ENCODE assay signal across 14 cellular contexts in the genomic region with DNA sequence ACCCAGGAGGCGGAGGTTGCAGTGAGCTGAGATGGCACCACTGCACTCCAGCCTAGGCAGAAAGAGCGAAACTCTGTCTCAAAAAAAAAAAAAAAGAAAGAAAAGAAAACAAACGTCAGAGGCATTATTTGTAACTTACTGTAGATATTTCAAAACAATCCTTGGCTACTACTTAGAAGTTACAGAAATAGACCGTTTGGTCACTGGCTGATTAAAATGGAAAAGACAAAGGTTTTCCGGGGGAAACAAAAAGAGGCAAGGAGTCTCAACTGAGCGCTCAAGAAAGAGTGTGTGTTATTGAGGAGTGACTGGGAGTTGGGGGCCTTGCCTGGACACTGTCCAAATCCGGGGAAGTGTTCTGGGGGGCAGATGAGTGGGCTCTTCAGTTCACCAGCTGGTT. TPM values are rescaled to one million over a fixed set of nuclear protein-coding genes. Genes with fewer than 3 reads are reported as not detected.
DNase-seq lines count a peak whose midpoint lies in the region; ATAC-seq and TF ChIP-seq lines count a peak whose summit lies in the region.
"Had no signal": no experiment of that assay in that cellular context is flagged by ENCODE, and none has a peak within 500 bp of the region (broad histone marks: within the 10 kb centered on the region; RNA-seq: fewer than 3 reads in every experiment).

No MANE protein-coding gene starts in this region.

- peak overlapping the region; percentile 65 to 68 for H3K27ac ChIP-seq in esophagus (ENCODE audit: low read depth in 2 of 2, low read length in 1 of 2)
- no peak overlapping the region for H3K27ac ChIP-seq in neural progenitor cell
- H3K27ac ChIP-seq in vagina, result peak overlapping the region; percentile 73

- H3K27ac Mint-ChIP-seq in activated naive CD8-positive, alpha-beta T cell treated with anti-CD3 and anti-CD28 coated beads, Interleukin-2, amount 10 ng/mL, durations not matched to agents 7 days and 5 days, result peak overlapping the region; percentile 26
- H3K27ac Mint-ChIP-seq in activated naive CD8-positive, alpha-beta T cell treated with anti-CD3 and anti-CD28 coated beads, Interleukin-2, amount 50 U/mL, for 24 hours, result no peak overlapping the region
- H3K27ac Mint-ChIP-seq in neural progenitor cell, result no peak overlapping the region

- no peak overlapping the region for H3K4me3 Mint-ChIP-seq in activated naive CD8-positive, alpha-beta T cell treated with anti-CD3 and anti-CD28 coated beads, Interleukin-2, amount 10 ng/mL, durations not matched to agents 7 days and 5 days
- no peak overlapping the region for H3K4me3 Mint-ChIP-seq in activated naive CD8-positive, alpha-beta T cell treated with anti-CD3 and anti-CD28 coated beads, Interleukin-2, amount 50 U/mL, for 24 hours
- no peak overlapping the region for H3K4me3 Mint-ChIP-seq in neural progenitor cell
- H3K4me3 Mint-ChIP-seq: central memory CD8-positive, alpha-beta T cell had no signal

- intact Hi-C loops in vagina (cut with DNase I) (no loop called here), lower leg skin (cut with DNase I; ENCODE audit: low total_unique reads) (no loop called here)

- TF ChIP-seq POLR2A in vagina (IDR thresholded peaks at IDR 0.05) (no peak), lower leg skin (IDR thresholded peaks at IDR 0.05) (no peak)

- no peak for DNase-seq in activated naive CD8-positive, alpha-beta T cell treated with anti-CD3 and anti-CD28 coated beads, Interleukin-2, amount 10 ng/mL, durations not matched to agents 7 days and 5 days
- DNase-seq in activated naive CD8-positive, alpha-beta T cell treated with anti-CD3 and anti-CD28 coated beads, Interleukin-2, amount 50 U/mL, for 24 hours, result no peak
- no peak for DNase-seq in neural progenitor cell (ENCODE audit: low spot score)
- DNase-seq in vagina (ENCODE audit: extremely low spot score in 2 of 2), result no peak
- no peak for DNase-seq in lower leg skin (ENCODE audit: low spot score in 2 of 2)
- no peak for DNase-seq in islet precursor cell
- DNase-seq: NCI-H1694; stimulated activated CD4-positive, alpha-beta T cell treated with anti-CD3 and anti-CD28 coated beads, Interleukin-4, amount 100 ng/mL, for 1 hour; T1000 had no signal

- H3K36me3 ChIP-seq in esophagus (ENCODE audit: control insufficient read depth in 2 of 2, insufficient read depth in 2 of 2, low read length in 1 of 2) (no peaks in the 10 kb centered on the region), neural progenitor cell (no peaks in the 10 kb centered on the region), vagina (no peaks in the 10 kb centered on the region)

- no peak overlapping the region for H3K9ac ChIP-seq in neural progenitor cell

- H3F3A ChIP-seq in neural progenitor cell (ENCODE audit: low read depth), result peaks cover 6% of the 10 kb centered on the region

- no peaks in the 10 kb centered on the region for H3K79me2 ChIP-seq in neural progenitor cell (ENCODE audit: low read depth)

- peaks cover 2 to 16% of the 10 kb centered on the region in 2 donors for H3K4me1 ChIP-seq in esophagus (ENCODE audit: control insufficient read depth in 2 of 2, insufficient read depth in 2 of 2, low read length in 1 of 2)
- H3K4me1 ChIP-seq in neural progenitor cell, result peaks cover 5% of the 10 kb centered on the region
- H3K4me1 ChIP-seq in vagina, result peaks cover 38% of the 10 kb centered on the region

- H3K27me3 ChIP-seq in esophagus (ENCODE audit: control insufficient read depth in 1 of 2, insufficient read depth in 2 of 2, low read length in 2 of 2) (no peaks in the 10 kb centered on the region), neural progenitor cell (no peaks in the 10 kb centered on the region), vagina (no peaks in the 10 kb centered on the region)

- peaks cover 11% of the 10 kb centered on the region for H3K4me1 Mint-ChIP-seq in activated naive CD8-positive, alpha-beta T cell treated with anti-CD3 and anti-CD28 coated beads, Interleukin-2, amount 10 ng/mL, durations not matched to agents 7 days and 5 days
- peaks cover 26% of the 10 kb centered on the region for H3K4me1 Mint-ChIP-seq in activated naive CD8-positive, alpha-beta T cell treated with anti-CD3 and anti-CD28 coated beads, Interleukin-2, amount 50 U/mL, for 24 hours
- H3K4me1 Mint-ChIP-seq in neural progenitor cell, result peaks cover 24% of the 10 kb centered on the region

- H3K9me3 Mint-ChIP-seq in activated naive CD8-positive, alpha-beta T cell treated with anti-CD3 and anti-CD28 coated beads, Interleukin-2, amount 10 ng/mL, durations not matched to agents 7 days and 5 days, result no peaks in the 10 kb centered on the region
- no peaks in the 10 kb centered on the region for H3K9me3 Mint-ChIP-seq in activated naive CD8-positive, alpha-beta T cell treated with anti-CD3 and anti-CD28 coated beads, Interleukin-2, amount 50 U/mL, for 24 hours
- H3K9me3 Mint-ChIP-seq in neural progenitor cell, result no peaks in the 10 kb centered on the region
- H3K9me3 Mint-ChIP-seq: central memory CD8-positive, alpha-beta T cell had no signal

- WGBS in esophagus, 2 donors, result 51 to 64% methylated on average over 7 of the region's 7 CpGs
- 29 to 38% methylated on average over 7 of the region's 7 CpGs for WGBS in lower leg skin, 2 donors

- POLR2A ChIA-PET in activated naive CD8-positive, alpha-beta T cell treated with anti-CD3 and anti-CD28 coated beads, Interleukin-2, amount 10 ng/mL, durations not matched to agents 7 days and 5 days (lab: Charles Lee), result interaction anchor here (1.1 kb wide), 1 partner anchor 27 kb away, joined by 3 read pairs; no protein-coding TSS in a partner anchor

- ATAC-seq in activated naive CD8-positive, alpha-beta T cell treated with anti-CD3 and anti-CD28 coated beads, Interleukin-2, amount 10 ng/mL, durations not matched to agents 7 days and 5 days (ENCODE audit: low read depth), result no peak
- no peak for ATAC-seq in activated naive CD8-positive, alpha-beta T cell treated with anti-CD3 and anti-CD28 coated beads, Interleukin-2, amount 50 U/mL, for 24 hours
- no peak for ATAC-seq in SK-N-SH treated with all-trans-retinoic acid at 6 μM for 48 hours

- no peaks in the 10 kb centered on the region for H4K20me1 ChIP-seq in neural progenitor cell (ENCODE audit: low read depth)

- H3K4me3 ChIP-seq in esophagus (ENCODE audit: low read depth in 1 of 2, low read length in 2 of 2), result no peak overlapping the region
- H3K4me3 ChIP-seq in neural progenitor cell, result no peak overlapping the region
- no peak overlapping the region for H3K4me3 ChIP-seq in vagina
- H3K4me3 ChIP-seq in lower leg skin (ENCODE audit: low read depth, poor library complexity, severe bottlenecking), result no peak overlapping the region

- H3K4me2 ChIP-seq in neural progenitor cell, result no peak overlapping the region

- H3K27me3 Mint-ChIP-seq in activated naive CD8-positive, alpha-beta T cell treated with anti-CD3 and anti-CD28 coated beads, Interleukin-2, amount 10 ng/mL, durations not matched to agents 7 days and 5 days, result no peaks in the 10 kb centered on the region
- H3K27me3 Mint-ChIP-seq in activated naive CD8-positive, alpha-beta T cell treated with anti-CD3 and anti-CD28 coated beads, Interleukin-2, amount 50 U/mL, for 24 hours, result no peaks in the 10 kb centered on the region
- H3K27me3 Mint-ChIP-seq in neural progenitor cell (ENCODE audit: insufficient read depth, low read depth), result peaks cover 2% of the 10 kb centered on the region
- H3K27me3 Mint-ChIP-seq: central memory CD8-positive, alpha-beta T cell had no signal

- TF ChIP-seq CTCF in neural progenitor cell (IDR thresholded peaks at IDR 0.05), result no peak
- no peak for TF ChIP-seq CTCF in vagina (IDR thresholded peaks at IDR 0.05)
- no peak for TF ChIP-seq CTCF in lower leg skin (IDR thresholded peaks at IDR 0.05)

- no peaks in the 10 kb centered on the region for H3K9me3 ChIP-seq in esophagus (ENCODE audit: control insufficient read depth in 2 of 2, insufficient read depth in 1 of 2, low read depth in 1 of 2, low read length in 1 of 2)
- H3K9me3 ChIP-seq in neural progenitor cell (ENCODE audit: low read depth), result no peaks in the 10 kb centered on the region
- H3K9me3 ChIP-seq in vagina, result no peaks in the 10 kb centered on the region

- H2AFZ ChIP-seq in neural progenitor cell (replicated peaks), result peak overlapping the region; percentile 93

- no peaks in the 10 kb centered on the region for H3K36me3 Mint-ChIP-seq in activated naive CD8-positive, alpha-beta T cell treated with anti-CD3 and anti-CD28 coated beads, Interleukin-2, amount 10 ng/mL, durations not matched to agents 7 days and 5 days
- no peaks in the 10 kb centered on the region for H3K36me3 Mint-ChIP-seq in activated naive CD8-positive, alpha-beta T cell treated with anti-CD3 and anti-CD28 coated beads, Interleukin-2, amount 50 U/mL, for 24 hours (ENCODE audit: low read depth)
- no peaks in the 10 kb centered on the region for H3K36me3 Mint-ChIP-seq in neural progenitor cell

TF ChIP-seq in SK-N-SH treated with all-trans-retinoic acid at 6 μM for 48 hours, 23 proteins besides CTCF, POLR2A, EP300 and RAD21:
- TF ChIP-seq, protein P1, sequence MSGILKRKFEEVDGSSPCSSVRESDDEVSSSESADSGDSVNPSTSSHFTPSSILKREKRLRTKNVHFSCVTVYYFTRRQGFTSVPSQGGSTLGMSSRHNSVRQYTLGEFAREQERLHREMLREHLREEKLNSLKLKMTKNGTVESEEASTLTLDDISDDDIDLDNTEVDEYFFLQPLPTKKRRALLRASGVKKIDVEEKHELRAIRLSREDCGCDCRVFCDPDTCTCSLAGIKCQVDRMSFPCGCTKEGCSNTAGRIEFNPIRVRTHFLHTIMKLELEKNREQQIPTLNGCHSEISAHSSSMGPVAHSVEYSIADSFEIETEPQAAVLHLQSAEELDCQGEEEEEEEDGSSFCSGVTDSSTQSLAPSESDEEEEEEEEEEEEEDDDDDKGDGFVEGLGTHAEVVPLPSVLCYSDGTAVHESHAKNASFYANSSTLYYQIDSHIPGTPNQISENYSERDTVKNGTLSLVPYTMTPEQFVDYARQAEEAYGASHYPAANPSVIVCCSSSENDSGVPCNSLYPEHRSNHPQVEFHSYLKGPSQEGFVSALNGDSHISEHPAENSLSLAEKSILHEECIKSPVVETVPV (CRISPR knock-in tag; IDR thresholded peaks at IDR 0.05), result no peak
- TF ChIP-seq ZC3H10 (CRISPR knock-in tag; IDR thresholded peaks at IDR 0.05) (no peak), ARNTL (CRISPR knock-in tag; IDR thresholded peaks at IDR 0.05; ENCODE audit: borderline replicate concordance, low read depth) (no peak), TOX (CRISPR knock-in tag; IDR thresholded peaks at IDR 0.05; ENCODE audit: borderline replicate concordance) (no peak), GLIS3 (CRISPR knock-in tag; IDR thresholded peaks at IDR 0.05) (no peak), RARB (CRISPR knock-in tag; IDR thresholded peaks at IDR 0.05) (no peak)

RNA-seq across cellular contexts. Expression of gene TEX44, which starts 47.6 kb away (rescaled TPM):
- total RNA-seq in activated naive CD8-positive, alpha-beta T cell treated with anti-CD3 and anti-CD28 coated beads, Interleukin-2, amount 10 ng/mL, durations not matched to agents 7 days and 5 days, result not detected
- not detected for polyA plus RNA-seq in esophagus
- total RNA-seq in neural progenitor cell (ENCODE audit: low replicate concordance) (not detected in 2 replicates), vagina (not detected), lower leg skin (not detected)
- total RNA-seq: HT-29 had no signal
- polyA plus RNA-seq: neural cell had no signal
